In genomic region chr3:88150771-88151170, GRCh38 we compare ENCODE assay signal across 8 cellular contexts. TPM values are rescaled to one million over a fixed set of nuclear protein-coding genes. Genes with fewer than 3 reads are reported as not detected.
DNase-seq lines count a peak whose midpoint lies in the region; ATAC-seq and TF ChIP-seq lines count a peak whose summit lies in the region.

No MANE protein-coding gene starts in this region.

- WGBS in gastroesophageal sphincter (ENCODE audit: low coverage in 1 of 2), 2 donors, result 0 to 3% methylated on average over 7 of the region's 7 CpGs

- H3K4me3 ChIP-seq in HFF-Myc (replicated peaks; ENCODE audit: low read depth, low read length) (peak overlapping the region; percentile 87), gastroesophageal sphincter (peak overlapping the region; percentile 83 to 99), skeletal muscle tissue (ENCODE audit: low read length in 3 of 3) (peak overlapping the region; percentile 96 to 100 (median 99))

- H3K9ac ChIP-seq in skeletal muscle tissue (ENCODE audit: low read depth in 1 of 3, low read length in 3 of 3), result peak overlapping the region; percentile 98 to 99 (median 99)

- ATAC-seq in T-helper 17 cell, result no peak
- ATAC-seq in gastroesophageal sphincter, result no peak
- no peak for ATAC-seq in GM18870 (IDR thresholded peaks at IDR 0.05; ENCODE audit: unreplicated experiment)
- no peak for ATAC-seq in GM19463 (IDR thresholded peaks at IDR 0.05; ENCODE audit: unreplicated experiment)
- no peak for ATAC-seq in GM21576 (IDR thresholded peaks at IDR 0.05; ENCODE audit: unreplicated experiment)

- H3K36me3 ChIP-seq in gastroesophageal sphincter (peaks cover 0 to 30% of the 10 kb centered on the region in 2 donors), skeletal muscle tissue (ENCODE audit: control insufficient read depth in 3 of 3, insufficient read depth in 3 of 3, low read length in 3 of 3) (peaks cover 7 to 13% (median 8%) of the 10 kb centered on the region in 3 donors)

- no peaks in the 10 kb centered on the region for H3K27me3 ChIP-seq in gastroesophageal sphincter
- H3K27me3 ChIP-seq in skeletal muscle tissue (ENCODE audit: control insufficient read depth in 3 of 3, insufficient read depth in 3 of 3, low read length in 3 of 3), result no peaks in the 10 kb centered on the region

- peaks cover 3 to 50% (median 6%) of the 10 kb centered on the region in 3 donors for H3K4me1 ChIP-seq in gastroesophageal sphincter
- peaks cover 7 to 12% (median 8%) of the 10 kb centered on the region in 3 donors for H3K4me1 ChIP-seq in skeletal muscle tissue (ENCODE audit: control insufficient read depth in 3 of 3, insufficient read depth in 3 of 3, low read length in 3 of 3)

- peak overlapping the region; percentile 95 for H3K4me3 Mint-ChIP-seq in T-helper 17 cell

- TF ChIP-seq EP300 in gastroesophageal sphincter (IDR thresholded peaks at IDR 0.05), result no peak

- TF ChIP-seq CTCF in HFF-Myc (IDR thresholded peaks at IDR 0.05; ENCODE audit: low read depth, low read length, missing control alignments) (no peak), gastroesophageal sphincter (IDR thresholded peaks at IDR 0.05) (no peak)

- peak overlapping the region; percentile 93 for H3K27ac Mint-ChIP-seq in T-helper 17 cell

- TF ChIP-seq POLR2A in gastroesophageal sphincter (IDR thresholded peaks at IDR 0.05), result no peak

- no peak for DNase-seq in HFF-Myc (ENCODE audit: extremely low read depth, low read depth)
- DNase-seq in T-helper 17 cell, result no peak
- no peak for DNase-seq in SHP77 (lab: John Stamatoyannopoulos, UW)

- no peaks in the 10 kb centered on the region for H3K36me3 Mint-ChIP-seq in T-helper 17 cell (ENCODE audit: low read depth)

- no peaks in the 10 kb centered on the region for H3K27me3 Mint-ChIP-seq in T-helper 17 cell

- H3K9me3 ChIP-seq in T-helper 17 cell (ENCODE audit: control insufficient read depth, low read length, poor library complexity, severe bottlenecking) (no peaks in the 10 kb centered on the region), gastroesophageal sphincter (no peaks in the 10 kb centered on the region), skeletal muscle tissue (ENCODE audit: control insufficient read depth in 3 of 3, low read length in 3 of 3) (no peaks in the 10 kb centered on the region)

- H3K27ac ChIP-seq in gastroesophageal sphincter (peak overlapping the region; percentile 92 to 96 (median 94)), skeletal muscle tissue (ENCODE audit: low read depth, low read length) (peak overlapping the region; percentile 92)

- H3K4me1 Mint-ChIP-seq in T-helper 17 cell, result peaks cover 28% of the 10 kb centered on the region

RNA-seq across cellular contexts. Expression of gene C3orf38, which starts 1.0 kb away (rescaled TPM):
- total RNA-seq in T-helper 17 cell, result 10 to 100 TPM; 27.8 to 44.2 TPM
- total RNA-seq in gastroesophageal sphincter, result 10 to 100 TPM; 15.6 to 23.0 (median 16.9) TPM
- 24.0 TPM for total RNA-seq in skeletal muscle tissue
